Comparison of ENCODE assay signal across 10 cellular contexts in the genomic region with DNA sequence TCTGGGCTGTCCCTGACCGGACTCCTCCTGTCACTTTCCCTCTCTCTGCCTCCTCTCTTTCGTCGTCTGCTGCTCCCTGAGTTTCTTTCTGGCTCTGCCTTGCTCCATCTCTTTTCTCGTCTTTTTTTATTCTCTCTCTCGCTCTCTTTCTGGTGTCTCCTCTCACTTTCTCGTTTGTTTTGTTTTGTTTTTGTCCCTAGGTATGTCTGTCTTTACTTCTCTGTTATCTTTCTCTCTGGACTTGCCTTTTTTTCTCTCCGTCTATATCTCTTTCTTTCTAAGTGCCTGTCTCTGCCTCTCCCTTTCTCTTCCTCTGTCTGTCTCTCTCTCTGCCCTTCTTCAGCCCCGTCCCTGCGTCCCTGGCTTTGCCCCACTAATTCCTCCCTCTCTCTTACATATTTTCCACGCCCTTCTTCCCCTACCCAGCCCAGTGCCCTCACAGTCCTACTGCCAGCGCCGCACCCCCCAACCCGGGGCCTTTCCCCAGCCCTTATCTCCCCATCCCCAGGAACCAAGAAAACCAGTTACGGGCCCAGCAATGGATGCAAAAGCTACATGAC. TPM values are rescaled to one million over a fixed set of nuclear protein-coding genes. Genes with fewer than 3 reads are reported as not detected.
DNase-seq lines count a peak whose midpoint lies in the region; ATAC-seq and TF ChIP-seq lines count a peak whose summit lies in the region.
"Had no signal": no experiment of that assay in that cellular context is flagged by ENCODE, and none has a peak within 500 bp of the region (broad histone marks: within the 10 kb centered on the region; RNA-seq: fewer than 3 reads in every experiment).

No MANE protein-coding gene starts in this region.

- H3K27me3 ChIP-seq in skeletal muscle satellite cell (ENCODE audit: control insufficient read depth, insufficient read depth, low read length), result peaks cover 34% of the 10 kb centered on the region
- no peaks in the 10 kb centered on the region for H3K27me3 ChIP-seq in hepatocyte
- H3K27me3 ChIP-seq: thyroid gland had no signal

- H3K9me3 Mint-ChIP-seq in activated CD4-positive, alpha-beta T cell treated with anti-CD3 and anti-CD28 coated beads, Interleukin-2, amount 10 ng/mL, durations not matched to agents 7 days and 5 days, result no peaks in the 10 kb centered on the region
- H3K9me3 Mint-ChIP-seq in glutamatergic neuron (ENCODE audit: unreplicated experiment), result peaks cover 21% of the 10 kb centered on the region
- H3K9me3 Mint-ChIP-seq in activated CD8-positive, alpha-beta memory T cell treated with anti-CD3 and anti-CD28 coated beads, Interleukin-2, amount 10 ng/mL, durations not matched to agents 7 days and 5 days (ENCODE audit: low read depth), result no peaks in the 10 kb centered on the region
- H3K9me3 Mint-ChIP-seq: nephron progenitor cell had no signal

- intact Hi-C loops in OCI-LY7 (cut with micrococcal nuclease; ENCODE audit: unreplicated experiment), result loop anchor here (10.0 kb wide), 2 partner anchors 106 to 384 kb away; no protein-coding TSS in a partner anchor

- H3K4me2 ChIP-seq in OCI-LY7 (ENCODE audit: low read length) (peak overlapping the region; percentile 25; the same call in 1 of the 2 replicates), skeletal muscle satellite cell (ENCODE audit: low read length) (peak overlapping the region; percentile 92), hepatocyte (no peak overlapping the region)

- H3K36me3 ChIP-seq in OCI-LY7 (ENCODE audit: insufficient read depth, low read length) (no peaks in the 10 kb centered on the region), skeletal muscle satellite cell (ENCODE audit: insufficient read depth, low read length) (no peaks in the 10 kb centered on the region), hepatocyte (replicated peaks; ENCODE audit: insufficient read depth, low read depth) (no peaks in the 10 kb centered on the region)
- H3K36me3 ChIP-seq: thyroid gland had no signal

- 77% methylated on average over 14 of the region's 14 CpGs for WGBS in hepatocyte (ENCODE audit: low lambda C conversion rate, missing lambda C conversion rate)

- DNase-seq in activated CD4-positive, alpha-beta T cell treated with anti-CD3 and anti-CD28 coated beads, Interleukin-2, amount 10 ng/mL, durations not matched to agents 7 days and 5 days, result no peak
- no peak for DNase-seq in activated CD4-positive, alpha-beta T cell treated with anti-CD3 and anti-CD28 coated beads, Interleukin-2, amount 50 U/mL, for 4 hours
- DNase-seq in OCI-LY7 (ENCODE audit: low spot score) (no peak), glutamatergic neuron (no peak), hepatocyte (ENCODE audit: low spot score) (no peak), NCI-H69 (lab: John Stamatoyannopoulos, UW) (no peak)
- no peak for DNase-seq in activated CD8-positive, alpha-beta memory T cell treated with anti-CD3 and anti-CD28 coated beads, Interleukin-2, amount 10 ng/mL, durations not matched to agents 7 days and 5 days

- ATAC-seq in activated CD8-positive, alpha-beta memory T cell treated with anti-CD3 and anti-CD28 coated beads, Interleukin-2, amount 10 ng/mL, durations not matched to agents 7 days and 5 days, result no peak

- CTCF ChIA-PET in activated CD4-positive, alpha-beta T cell treated with anti-CD3 and anti-CD28 coated beads, Interleukin-2, amount 10 ng/mL, durations not matched to agents 7 days and 5 days (lab: Charles Lee), result interaction anchor here (0.6 to 1.6 kb wide), 4 partner anchors 12 to 770 kb away, joined by 3 read pairs; no protein-coding TSS in a partner anchor
- CTCF ChIA-PET in OCI-LY7 (lab: Charles Lee; ENCODE audit: unreplicated experiment), result no interaction called here
- CTCF ChIA-PET in activated CD8-positive, alpha-beta memory T cell treated with anti-CD3 and anti-CD28 coated beads, Interleukin-2, amount 10 ng/mL, durations not matched to agents 7 days and 5 days (lab: Charles Lee), result interaction anchor here (0.6 to 1.4 kb wide), 7 partner anchors 16 to 106 kb away, joined by 3 to 9 read pairs (median 5); partner anchors contain the start of gene LTBP4

- H3K4me3 Mint-ChIP-seq in activated CD4-positive, alpha-beta T cell treated with anti-CD3 and anti-CD28 coated beads, Interleukin-2, amount 10 ng/mL, durations not matched to agents 7 days and 5 days, result no peak overlapping the region
- peak overlapping the region; percentile 40 for H3K4me3 Mint-ChIP-seq in glutamatergic neuron (ENCODE audit: unreplicated experiment)
- H3K4me3 Mint-ChIP-seq in activated CD8-positive, alpha-beta memory T cell treated with anti-CD3 and anti-CD28 coated beads, Interleukin-2, amount 10 ng/mL, durations not matched to agents 7 days and 5 days, result no peak overlapping the region

- H3K9ac ChIP-seq in skeletal muscle satellite cell (ENCODE audit: low read depth, low read length), result no peak overlapping the region

- H2AFZ ChIP-seq in OCI-LY7 (ENCODE audit: low read length), result peak overlapping the region; percentile 87; the same call in 1 of the 2 replicates
- no peak overlapping the region for H2AFZ ChIP-seq in hepatocyte

- H3K27ac Mint-ChIP-seq in activated CD4-positive, alpha-beta T cell treated with anti-CD3 and anti-CD28 coated beads, Interleukin-2, amount 10 ng/mL, durations not matched to agents 7 days and 5 days, result peak overlapping the region; percentile 34
- peak overlapping the region; percentile 44 for H3K27ac Mint-ChIP-seq in glutamatergic neuron (ENCODE audit: unreplicated experiment)
- no peak overlapping the region for H3K27ac Mint-ChIP-seq in activated CD8-positive, alpha-beta memory T cell treated with anti-CD3 and anti-CD28 coated beads, Interleukin-2, amount 10 ng/mL, durations not matched to agents 7 days and 5 days
- H3K27ac Mint-ChIP-seq: nephron progenitor cell had no signal

- no TSS peak for BruUV-seq in OCI-LY7 (replicated peaks; lab: Mats Ljungman, UMichigan)

- H3K4me3 ChIP-seq in OCI-LY7 (ENCODE audit: low read depth, low read length, poor library complexity, severe bottlenecking), result no peak overlapping the region
- peak overlapping the region; percentile 70 for H3K4me3 ChIP-seq in skeletal muscle satellite cell (ENCODE audit: low read length)
- H3K4me3 ChIP-seq in hepatocyte, result no peak overlapping the region

- TF ChIP-seq CTCF in OCI-LY7 (conservative IDR thresholded peaks at IDR 0.05; ENCODE audit: low read length) (no peak), glutamatergic neuron (IDR thresholded peaks at IDR 0.05; ENCODE audit: partially characterized antibody, unreplicated experiment) (no peak), hepatocyte (IDR thresholded peaks at IDR 0.05; ENCODE audit: poor library complexity) (no peak)

- H3K79me2 ChIP-seq in OCI-LY7 (ENCODE audit: insufficient read depth, low read depth, low read length) (no peaks in the 10 kb centered on the region), hepatocyte (no peaks in the 10 kb centered on the region)

- H3K36me3 Mint-ChIP-seq in activated CD4-positive, alpha-beta T cell treated with anti-CD3 and anti-CD28 coated beads, Interleukin-2, amount 10 ng/mL, durations not matched to agents 7 days and 5 days (ENCODE audit: low read depth), result no peaks in the 10 kb centered on the region
- peaks cover 9% of the 10 kb centered on the region for H3K36me3 Mint-ChIP-seq in glutamatergic neuron (ENCODE audit: unreplicated experiment)
- no peaks in the 10 kb centered on the region for H3K36me3 Mint-ChIP-seq in activated CD8-positive, alpha-beta memory T cell treated with anti-CD3 and anti-CD28 coated beads, Interleukin-2, amount 10 ng/mL, durations not matched to agents 7 days and 5 days

- peaks cover 16% of the 10 kb centered on the region for H3K4me1 Mint-ChIP-seq in activated CD4-positive, alpha-beta T cell treated with anti-CD3 and anti-CD28 coated beads, Interleukin-2, amount 10 ng/mL, durations not matched to agents 7 days and 5 days
- H3K4me1 Mint-ChIP-seq in glutamatergic neuron (ENCODE audit: low read depth, unreplicated experiment), result peaks cover 32% of the 10 kb centered on the region
- peaks cover 14% of the 10 kb centered on the region for H3K4me1 Mint-ChIP-seq in activated CD8-positive, alpha-beta memory T cell treated with anti-CD3 and anti-CD28 coated beads, Interleukin-2, amount 10 ng/mL, durations not matched to agents 7 days and 5 days

- H3K9me3 ChIP-seq in OCI-LY7 (ENCODE audit: low read length) (no peaks in the 10 kb centered on the region), skeletal muscle satellite cell (replicated peaks; ENCODE audit: low read length) (no peaks in the 10 kb centered on the region), hepatocyte (ENCODE audit: low read depth) (no peaks in the 10 kb centered on the region)
- H3K9me3 ChIP-seq: thyroid gland had no signal

- H3K4me1 ChIP-seq in OCI-LY7 (ENCODE audit: insufficient read depth, low read length, poor library complexity, severe bottlenecking), result peaks cover 20% of the 10 kb centered on the region
- H3K4me1 ChIP-seq in skeletal muscle satellite cell (ENCODE audit: control insufficient read depth, insufficient read depth, low read length), result no peaks in the 10 kb centered on the region
- H3K4me1 ChIP-seq in hepatocyte (ENCODE audit: insufficient read depth), result peaks cover 5% of the 10 kb centered on the region

- POLR2A ChIA-PET in activated CD4-positive, alpha-beta T cell treated with anti-CD3 and anti-CD28 coated beads, Interleukin-2, amount 10 ng/mL, durations not matched to agents 7 days and 5 days (lab: Charles Lee), result no interaction called here
- POLR2A ChIA-PET in OCI-LY7 (lab: Charles Lee), result no interaction called here

- H3K27ac ChIP-seq in OCI-LY7 (ENCODE audit: low read depth, low read length, poor library complexity, severe bottlenecking), result no peak overlapping the region
- no peak overlapping the region for H3K27ac ChIP-seq in hepatocyte
- H3K27ac ChIP-seq: thyroid gland had no signal

- H3K27me3 Mint-ChIP-seq in activated CD4-positive, alpha-beta T cell treated with anti-CD3 and anti-CD28 coated beads, Interleukin-2, amount 10 ng/mL, durations not matched to agents 7 days and 5 days, result peaks cover 24% of the 10 kb centered on the region
- peaks cover 6% of the 10 kb centered on the region for H3K27me3 Mint-ChIP-seq in glutamatergic neuron (ENCODE audit: unreplicated experiment)
- H3K27me3 Mint-ChIP-seq in activated CD8-positive, alpha-beta memory T cell treated with anti-CD3 and anti-CD28 coated beads, Interleukin-2, amount 10 ng/mL, durations not matched to agents 7 days and 5 days, result peaks cover 30% of the 10 kb centered on the region

- H4K20me1 ChIP-seq in OCI-LY7 (ENCODE audit: insufficient read depth, low read length), result no peaks in the 10 kb centered on the region
- no peaks in the 10 kb centered on the region for H4K20me1 ChIP-seq in hepatocyte (ENCODE audit: insufficient read depth, poor library complexity, severe bottlenecking)

- H3K9me2 ChIP-seq in OCI-LY7 (ENCODE audit: insufficient read depth, low read length), result no peaks in the 10 kb centered on the region
- H3K9me2 ChIP-seq in hepatocyte (replicated peaks; ENCODE audit: insufficient read depth), result no peaks in the 10 kb centered on the region

RNA-seq across cellular contexts. Expression of gene SHKBP1, which starts 48.1 kb away (rescaled TPM):
- total RNA-seq in activated CD4-positive, alpha-beta T cell treated with anti-CD3 and anti-CD28 coated beads, Interleukin-2, amount 10 ng/mL, durations not matched to agents 7 days and 5 days, result 100 to 1,000 TPM; 147 to 158 TPM
- 42.0 and 49.4 TPM in 2 replicates for total RNA-seq in OCI-LY7 (2014; rRNA removed; shearing (Covaris generic))
- total RNA-seq in OCI-LY7 (2022), result 115 and 130 TPM in 2 replicates
- total RNA-seq in glutamatergic neuron (ENCODE audit: unreplicated experiment), result 170 TPM
- total RNA-seq in skeletal muscle satellite cell (2012; rRNA removed), result 15.7 and 15.9 TPM in 2 replicates
- 100 to 1,000 TPM; 135 to 153 TPM for total RNA-seq in activated CD8-positive, alpha-beta memory T cell treated with anti-CD3 and anti-CD28 coated beads, Interleukin-2, amount 10 ng/mL, durations not matched to agents 7 days and 5 days
- 22.6 and 44.6 TPM in 2 replicates for total RNA-seq in hepatocyte
- 81.3 and 83.6 TPM in 2 replicates for polyA plus RNA-seq in hepatocyte
